In the genomic region with DNA sequence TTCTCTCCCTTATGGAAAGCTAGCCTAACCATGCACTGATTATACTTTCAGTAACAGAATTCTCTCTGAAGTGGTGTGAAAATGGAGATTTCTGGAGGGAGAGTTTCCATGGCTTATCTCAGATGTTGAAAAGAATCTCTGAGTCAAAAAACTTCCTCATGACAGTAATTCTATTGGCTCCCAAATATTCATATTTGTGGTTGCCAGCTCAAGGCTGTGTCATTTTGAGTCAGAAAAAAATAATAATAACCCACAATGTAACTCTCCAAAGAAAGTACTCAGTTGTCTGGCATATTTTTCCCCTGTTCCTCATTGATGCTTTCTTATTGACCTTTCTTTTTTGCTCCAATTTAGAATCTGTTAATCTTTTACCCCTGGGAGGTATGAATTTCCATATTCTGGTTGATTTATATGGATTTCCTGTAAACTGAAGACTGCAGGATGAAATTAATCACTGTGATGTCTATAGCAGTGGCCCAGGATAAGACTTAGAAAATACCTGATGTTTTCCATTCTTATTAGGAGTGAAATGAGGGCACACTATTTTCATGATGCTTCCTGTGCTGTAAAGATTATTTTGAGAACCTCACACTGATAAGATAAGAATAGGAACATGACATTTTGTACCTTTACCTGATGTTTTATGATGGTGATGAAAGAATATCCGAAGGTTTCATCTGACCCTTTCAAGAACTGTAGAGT, we compare ENCODE assay signal across 14 cellular contexts.
A peak's percentile ranks its signal among the peaks of the same experiment; 100 is the strongest.
DNase-seq lines count a peak whose midpoint lies in the region; ATAC-seq, FAIRE-seq and TF ChIP-seq lines count a peak whose summit lies in the region.
"Had no signal": no experiment of that assay in that cellular context is flagged by ENCODE, and none has a peak within 500 bp of the region (broad histone marks: within the 10 kb centered on the region; RNA-seq: fewer than 3 reads in every experiment).

No MANE protein-coding gene starts in this region.

- H3K9me3 Mint-ChIP-seq in astrocyte (ENCODE audit: unreplicated experiment): no peaks in the 10 kb centered on the region
- no peaks in the 10 kb centered on the region for H3K9me3 Mint-ChIP-seq in activated T-cell treated with anti-CD3 and anti-CD28 coated beads, Interleukin-2, amount 50 U/mL, for 4 hours

- no peaks in the 10 kb centered on the region for H3K79me2 ChIP-seq in GM23248 (ENCODE audit: insufficient read depth)
- no peaks in the 10 kb centered on the region for H3K79me2 ChIP-seq in astrocyte (ENCODE audit: insufficient read depth, low read length)

- peak overlapping the region; percentile 63 for H3K27ac ChIP-seq in GM23248
- peak overlapping the region; percentile 95 for H3K27ac ChIP-seq in astrocyte (ENCODE audit: low read depth, low read length)
- H3K27ac ChIP-seq in SJCRH30: no peak overlapping the region
- H3K27ac ChIP-seq: lower lobe of right lung, uterus had no signal

- peaks cover 23% of the 10 kb centered on the region for H3F3A ChIP-seq in GM23248 (ENCODE audit: insufficient read depth)

- ATAC-seq in activated T-cell treated with anti-CD3 and anti-CD28 coated beads, Interleukin-2, amount 50 U/mL, for 4 hours: no peak
- ATAC-seq: lower lobe of right lung had no signal

- H3K9me2 ChIP-seq in GM23248 (ENCODE audit: insufficient read depth): no peaks in the 10 kb centered on the region

- 17 to 19% methylated on average over 1 of the region's 1 CpG for WGBS in GM23248 (ENCODE audit: low coverage in 1 of 2, low lambda C conversion rate in 2 of 2, missing lambda C conversion rate in 2 of 2), 2 experiments

- FAIRE-seq in astrocyte (lab: Jason Lieb, UNC): peak; percentile 95

- peak; percentile 10 for DNase-seq in A172 (ENCODE audit: low spot score)
- DNase-seq in GM23248: peak; percentile 88
- peak; percentile 93 for DNase-seq in astrocyte (ENCODE audit: low read depth)
- peak; percentile 48 for DNase-seq in foreskin melanocyte
- DNase-seq in SJCRH30: no peak
- no peak for DNase-seq in GDM1 (lab: John Stamatoyannopoulos, UW)
- no peak for DNase-seq in inferior parietal cortex (ENCODE audit: extremely low spot score)
- DNase-seq in activated T-cell treated with anti-CD3 and anti-CD28 coated beads, Interleukin-2, amount 50 U/mL, for 4 hours: no peak
- DNase-seq: activated CD4-positive, alpha-beta T cell treated with anti-CD3 and anti-CD28 coated beads for 48 hours; cerebellar nuclear complex; lower lobe of right lung; NCI-H2081 treated with DMSO at 0.1 percent for 48 hours; uterus had no signal

- no peak overlapping the region for H3K4me3 Mint-ChIP-seq in astrocyte (ENCODE audit: unreplicated experiment)
- H3K4me3 Mint-ChIP-seq in activated T-cell treated with anti-CD3 and anti-CD28 coated beads, Interleukin-2, amount 50 U/mL, for 4 hours: no peak overlapping the region
- H3K4me3 Mint-ChIP-seq: B cell had no signal

- H3K4me1 Mint-ChIP-seq in astrocyte (ENCODE audit: low read depth, unreplicated experiment): peaks cover 32% of the 10 kb centered on the region
- no peaks in the 10 kb centered on the region for H3K4me1 Mint-ChIP-seq in activated T-cell treated with anti-CD3 and anti-CD28 coated beads, Interleukin-2, amount 50 U/mL, for 4 hours (ENCODE audit: low read depth)
- H3K4me1 Mint-ChIP-seq: B cell had no signal

- H3K27me3 Mint-ChIP-seq in astrocyte (ENCODE audit: low read depth, unreplicated experiment): no peaks in the 10 kb centered on the region
- no peaks in the 10 kb centered on the region for H3K27me3 Mint-ChIP-seq in activated T-cell treated with anti-CD3 and anti-CD28 coated beads, Interleukin-2, amount 50 U/mL, for 4 hours (ENCODE audit: low read depth)
- H3K27me3 Mint-ChIP-seq: B cell had no signal

- in situ Hi-C loops in GM23248 (cut with MboI): no loop called here

- H3K4me3 ChIP-seq in GM23248 (peak overlapping the region; percentile 37), astrocyte (ENCODE audit: insufficient read depth, low read depth, low read length) (no peak overlapping the region), SJCRH30 (no peak overlapping the region)
- H3K4me3 ChIP-seq: lower lobe of right lung, uterus had no signal

- no peaks in the 10 kb centered on the region for H4K20me1 ChIP-seq in GM23248 (ENCODE audit: insufficient read depth)
- H4K20me1 ChIP-seq in astrocyte (ENCODE audit: insufficient read depth, low read length): no peaks in the 10 kb centered on the region

- H2AFZ ChIP-seq in GM23248 (peak overlapping the region; percentile 61; the same call in 1 of the 2 replicates), astrocyte (ENCODE audit: low read depth, low read length) (peak overlapping the region; percentile 51)

- H3K27me3 ChIP-seq in GM23248 (replicated peaks; ENCODE audit: insufficient read depth) (peaks cover 29% of the 10 kb centered on the region), astrocyte (ENCODE audit: insufficient read depth, low read length) (no peaks in the 10 kb centered on the region), SJCRH30 (no peaks in the 10 kb centered on the region)
- H3K27me3 ChIP-seq: uterus had no signal

- H3K4me1 ChIP-seq in GM23248 (ENCODE audit: insufficient read depth): peaks cover 24% of the 10 kb centered on the region
- H3K4me1 ChIP-seq in astrocyte (ENCODE audit: insufficient read depth, low read length): peaks cover 25% of the 10 kb centered on the region
- no peaks in the 10 kb centered on the region for H3K4me1 ChIP-seq in SJCRH30
- H3K4me1 ChIP-seq: lower lobe of right lung, uterus had no signal

- H3K36me3 ChIP-seq in GM23248 (ENCODE audit: low read depth) (no peaks in the 10 kb centered on the region), astrocyte (ENCODE audit: insufficient read depth, low read length) (no peaks in the 10 kb centered on the region), SJCRH30 (no peaks in the 10 kb centered on the region)
- H3K36me3 ChIP-seq: lower lobe of right lung, uterus had no signal

- H3K9ac ChIP-seq in GM23248: no peak overlapping the region
- H3K9ac ChIP-seq in astrocyte (ENCODE audit: low read length): peak overlapping the region; percentile 69

- H3K36me3 Mint-ChIP-seq in astrocyte (ENCODE audit: low read depth, unreplicated experiment): no peaks in the 10 kb centered on the region
- H3K36me3 Mint-ChIP-seq in activated T-cell treated with anti-CD3 and anti-CD28 coated beads, Interleukin-2, amount 50 U/mL, for 4 hours (ENCODE audit: insufficient read depth): no peaks in the 10 kb centered on the region

- no peak for TF ChIP-seq CTCF in astrocyte (IDR thresholded peaks at IDR 0.05; ENCODE audit: insufficient read depth, low read depth, low read length)

- H3K9me3 ChIP-seq in GM23248 (ENCODE audit: low read depth): no peaks in the 10 kb centered on the region
- H3K9me3 ChIP-seq in astrocyte (ENCODE audit: insufficient read depth, low read depth, low read length): no peaks in the 10 kb centered on the region
- no peaks in the 10 kb centered on the region for H3K9me3 ChIP-seq in SJCRH30 (replicated peaks)
- H3K9me3 ChIP-seq: lower lobe of right lung, uterus had no signal

- H3K4me2 ChIP-seq in GM23248 (ENCODE audit: unreplicated experiment): peak overlapping the region; percentile 64
- H3K4me2 ChIP-seq in astrocyte (ENCODE audit: low read length): peak overlapping the region; percentile 71

- H3K27ac Mint-ChIP-seq in astrocyte (ENCODE audit: unreplicated experiment): peak overlapping the region; percentile 100
- H3K27ac Mint-ChIP-seq: B cell had no signal

Comparison
In these comparisons a context has a peak if more than half of its experiments do, and no peak if none do; other contexts are left out.
1. DNase-seq: peak in A172 (single experiment), GM23248 (single experiment), astrocyte (single experiment) and foreskin melanocyte (single experiment); none in SJCRH30 (0 of 2), GDM1 (single experiment), inferior parietal cortex (single experiment) and activated T-cell treated with anti-CD3 and anti-CD28 coated beads, Interleukin-2, amount 50 U/mL, for 4 hours (single experiment).